In the genomic region with DNA sequence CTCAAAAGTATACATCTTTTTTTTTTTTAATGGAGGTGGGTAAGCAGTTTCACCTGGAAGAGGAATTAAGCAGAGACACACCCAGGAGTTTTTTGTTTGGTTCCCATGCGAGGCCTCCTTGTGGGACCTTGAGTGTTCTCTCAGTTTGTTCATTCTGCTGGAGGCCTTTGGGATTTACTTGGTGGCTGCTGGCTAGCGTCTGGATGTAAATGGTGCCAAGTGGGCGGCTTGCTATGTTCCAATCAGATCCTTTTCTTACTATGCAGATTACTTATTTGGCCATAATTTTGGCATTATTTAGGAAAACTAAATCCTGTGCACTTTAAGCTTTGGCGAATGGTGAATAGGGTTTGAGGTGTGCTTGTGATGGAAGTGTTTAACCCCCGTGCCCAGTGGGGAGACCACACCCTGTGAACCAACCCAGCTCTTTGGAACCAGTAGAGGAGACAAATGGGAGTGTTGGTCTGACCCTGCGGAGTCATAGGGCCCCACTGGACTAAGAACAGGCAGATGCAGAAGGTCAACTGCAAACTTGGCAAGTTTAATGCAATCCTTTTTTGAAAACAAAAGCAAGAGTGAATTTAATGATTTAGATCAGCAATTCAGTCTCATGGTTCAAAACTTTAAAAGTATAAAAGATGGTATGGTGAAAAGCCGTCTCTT, we compare ENCODE assay signal across 26 cellular contexts.
"Had no signal": no experiment of that assay in that cellular context is flagged by ENCODE, and none has a peak within 500 bp of the region (broad histone marks: within the 10 kb centered on the region; RNA-seq: fewer than 3 reads in every experiment).

No MANE protein-coding gene starts in this region.

- H3K4me1 ChIP-seq: adrenal gland, ascending aorta, prostate gland, transverse colon had no signal

- H3K27me3 ChIP-seq: adrenal gland, ascending aorta, brain microvascular endothelial cell, gastrocnemius medialis, heart right ventricle, ovary, transverse colon had no signal

- H3K4me3 ChIP-seq: adrenal gland, ascending aorta, gastrocnemius medialis, heart right ventricle, ovary, prostate gland, transverse colon had no signal

- H3K9me3 ChIP-seq: adrenal gland, ascending aorta, gastrocnemius medialis, heart right ventricle, ovary, prostate gland, transverse colon had no signal

- H3K36me3 ChIP-seq: adrenal gland, ascending aorta, brain microvascular endothelial cell, gastrocnemius medialis, heart right ventricle, ovary, prostate gland, transverse colon had no signal

- DNase-seq: activated CD4-positive, alpha-beta T cell treated with anti-CD3 and anti-CD28 coated beads, Interleukin-2, amount 10 ng/mL, durations not matched to agents 7 days and 5 days; activated CD4-positive, CD25-positive, alpha-beta regulatory T cell treated with anti-CD3 and anti-CD28 coated beads, Interleukin-2, amount 50 U/mL, for 72 hours; activated CD8-positive, alpha-beta memory T cell treated with anti-CD3 and anti-CD28 coated beads, Interleukin-2, amount 10 ng/mL, durations not matched to agents 7 days and 5 days; activated CD8-positive, alpha-beta T cell treated with anti-CD3 and anti-CD28 coated beads for 36 hours; activated gamma-delta T cell; activated T-cell treated with anti-CD3 and anti-CD28 coated beads for 4 hours; brain microvascular endothelial cell; central memory CD4-positive, alpha-beta T cell; dermis blood vessel endothelial cell; effector CD8-positive, alpha-beta T cell; erythroblast; naive thymus-derived CD8-positive, alpha-beta T cell; stimulated activated CD4-positive, alpha-beta T cell treated with anti-CD3 and anti-CD28 coated beads, Interleukin-12 subunit alpha, Interleukin-12 subunit beta, amount 100 ng/mL, for 4 hours; stimulated activated CD4-positive, alpha-beta T cell treated with anti-CD3 and anti-CD28 coated beads, Interleukin-4, amount 100 ng/mL, for 4 hours; T-cell; transverse colon had no signal

- H3K27ac ChIP-seq: ascending aorta, brain microvascular endothelial cell, heart right ventricle, prostate gland, VCaP had no signal

- ATAC-seq: activated CD8-positive, alpha-beta memory T cell treated with anti-CD3 and anti-CD28 coated beads, Interleukin-2, amount 10 ng/mL, durations not matched to agents 7 days and 5 days; activated CD8-positive, alpha-beta T cell treated with anti-CD3 and anti-CD28 coated beads for 36 hours; activated naive CD4-positive, alpha-beta T cell treated with anti-CD3 and anti-CD28 coated beads, Interleukin-2, amount 50 U/mL, for 72 hours; naive thymus-derived CD8-positive, alpha-beta T cell; T-cell had no signal

- FAIRE-seq: keratinocyte, urothelium cell line had no signal
